10 cellular contexts compared by ENCODE assay signal in genomic region chr3:141384157-141384556, GRCh38. TPM values are rescaled to one million over a fixed set of nuclear protein-coding genes. Genes with fewer than 3 reads are reported as not detected.
A peak's percentile ranks its signal among the peaks of the same experiment; 100 is the strongest.
DNase-seq lines count a peak whose midpoint lies in the region; ATAC-seq and TF ChIP-seq lines count a peak whose summit lies in the region.
"Had no signal": no experiment of that assay in that cellular context is flagged by ENCODE, and none has a peak within 500 bp of the region (broad histone marks: within the 10 kb centered on the region; RNA-seq: fewer than 3 reads in every experiment).

No MANE protein-coding gene starts in this region.

- H3K36me3 Mint-ChIP-seq in activated CD4-positive, alpha-beta memory T cell treated with anti-CD3 and anti-CD28 coated beads for 36 hours = peaks cover 4% of the 10 kb centered on the region

- H3K9me2 ChIP-seq in Karpas-422 (replicated peaks; ENCODE audit: insufficient read depth, low read length) = no peaks in the 10 kb centered on the region

- H3K4me3 ChIP-seq in Karpas-422 (ENCODE audit: low read length) (no peak overlapping the region), upper lobe of right lung (no peak overlapping the region)

- H2AFZ ChIP-seq in Karpas-422 (ENCODE audit: low read length) = no peak overlapping the region; the same call in 1 of the 2 replicates

- H4K20me1 ChIP-seq in Karpas-422 (ENCODE audit: insufficient read depth, low read depth, low read length) = no peaks in the 10 kb centered on the region

- CTCF ChIA-PET in activated CD4-positive, alpha-beta memory T cell treated with anti-CD3 and anti-CD28 coated beads for 36 hours (lab: Charles Lee) = interaction anchor here (0.9 to 2.7 kb wide), 8 partner anchors 11 to 72 kb away, joined by 3 to 8 read pairs (median 3); no protein-coding TSS in a partner anchor

- no peaks in the 10 kb centered on the region for H3K79me2 ChIP-seq in Karpas-422 (ENCODE audit: low read length)

- peak overlapping the region; percentile 14 for H3K4me2 ChIP-seq in Karpas-422 (ENCODE audit: low read depth, low read length, poor library complexity, severe bottlenecking)

- H3K27ac Mint-ChIP-seq in activated CD4-positive, alpha-beta memory T cell treated with anti-CD3 and anti-CD28 coated beads for 36 hours = peak overlapping the region; percentile 87
- H3K27ac Mint-ChIP-seq: naive thymus-derived CD4-positive, alpha-beta T cell had no signal

- TF ChIP-seq CTCF in upper lobe of right lung (IDR thresholded peaks at IDR 0.05) = no peak

- POLR2A ChIA-PET in activated CD4-positive, alpha-beta memory T cell treated with anti-CD3 and anti-CD28 coated beads for 36 hours (lab: Charles Lee) = interaction anchor here (0.9 to 6.4 kb wide), 5 partner anchors 9 to 28 kb away, joined by 3 to 49 read pairs (median 7); no protein-coding TSS in a partner anchor

- H3K9me3 Mint-ChIP-seq in activated CD4-positive, alpha-beta memory T cell treated with anti-CD3 and anti-CD28 coated beads for 36 hours = no peaks in the 10 kb centered on the region
- H3K9me3 Mint-ChIP-seq: naive thymus-derived CD4-positive, alpha-beta T cell had no signal

- H3K9me3 ChIP-seq in Karpas-422 (ENCODE audit: low read length) (no peaks in the 10 kb centered on the region), upper lobe of right lung (no peaks in the 10 kb centered on the region)

- no peaks in the 10 kb centered on the region for H3K27me3 ChIP-seq in Karpas-422 (ENCODE audit: low read length)
- no peaks in the 10 kb centered on the region for H3K27me3 ChIP-seq in upper lobe of right lung

- DNase-seq in Karpas-422 (no peak), inferior parietal cortex (ENCODE audit: extremely low spot score) (peak; percentile 49), upper lobe of right lung (no peak), OCI-M1 (lab: John Stamatoyannopoulos, UW) (no peak), epidermal melanocyte (ENCODE audit: insufficient read length, low spot score) (no peak), mesenteric fat pad (ENCODE audit: low spot score) (no peak)
- no peak for DNase-seq in activated CD4-positive, alpha-beta memory T cell treated with anti-CD3 and anti-CD28 coated beads for 36 hours
- DNase-seq: activated naive CD4-positive, alpha-beta T cell treated with anti-CD3 and anti-CD28 coated beads, Interleukin-2, amount 50 U/mL, for 16 hours; naive thymus-derived CD4-positive, alpha-beta T cell; T-helper 9 cell had no signal

- intact Hi-C loops in activated CD4-positive, alpha-beta memory T cell treated with anti-CD3 and anti-CD28 coated beads for 36 hours (cut with micrococcal nuclease) = no loop called here
- intact Hi-C loops in upper lobe of right lung (cut with DNase I) = no loop called here

- peaks cover 69% of the 10 kb centered on the region for H3K4me1 ChIP-seq in Karpas-422 (ENCODE audit: low read length)
- H3K4me1 ChIP-seq in upper lobe of right lung = peaks cover 13% of the 10 kb centered on the region

- H3K9ac ChIP-seq in Karpas-422 (ENCODE audit: low read length) = no peak overlapping the region

- ATAC-seq in upper lobe of right lung = no peak
- ATAC-seq: naive thymus-derived CD4-positive, alpha-beta T cell had no signal

- H3K27me3 Mint-ChIP-seq in activated CD4-positive, alpha-beta memory T cell treated with anti-CD3 and anti-CD28 coated beads for 36 hours = peaks cover 5% of the 10 kb centered on the region

- peak overlapping the region; percentile 45 for H3K4me3 Mint-ChIP-seq in activated CD4-positive, alpha-beta memory T cell treated with anti-CD3 and anti-CD28 coated beads for 36 hours
- H3K4me3 Mint-ChIP-seq: naive thymus-derived CD4-positive, alpha-beta T cell had no signal

- no peak overlapping the region for H3K27ac ChIP-seq in Karpas-422 (ENCODE audit: low read length)
- H3K27ac ChIP-seq in upper lobe of right lung = peak overlapping the region; percentile 44

- H3K4me1 Mint-ChIP-seq in activated CD4-positive, alpha-beta memory T cell treated with anti-CD3 and anti-CD28 coated beads for 36 hours (ENCODE audit: low read depth) = peaks cover 35% of the 10 kb centered on the region

- H3K36me3 ChIP-seq in Karpas-422 (ENCODE audit: insufficient read depth, low read length) (no peaks in the 10 kb centered on the region), upper lobe of right lung (no peaks in the 10 kb centered on the region)

RNA-seq across cellular contexts. Expression of gene ZBTB38, which starts 15.9 kb away (rescaled TPM):
- total RNA-seq in Karpas-422 (2014; rRNA removed; shearing (Covaris generic); ENCODE audit: low replicate concordance) = 18.0 and 38.0 TPM in 2 replicates
- 10 to 100 TPM; 64.7 to 66.4 TPM for total RNA-seq in activated CD4-positive, alpha-beta memory T cell treated with anti-CD3 and anti-CD28 coated beads for 36 hours
- 118 TPM for total RNA-seq in upper lobe of right lung
- 75.4 TPM for total RNA-seq in mesenteric fat pad
